In genomic region chr3:125766931-125767330, GRCh38 we compare ENCODE assay signal across 8 cellular contexts.
A peak's percentile ranks its signal among the peaks of the same experiment; 100 is the strongest.
DNase-seq lines count a peak whose midpoint lies in the region; ATAC-seq, FAIRE-seq and TF ChIP-seq lines count a peak whose summit lies in the region.
"Not testable (repeated sequence)": the region's sequence is repeated elsewhere in the genome, so short reads cannot be mapped to it uniquely, and the experiment has no call there.

No MANE protein-coding gene starts in this region.

- H3K27ac ChIP-seq in right atrium auricular region, upper lobe of right lung: not testable (repeated sequence)
- peak overlapping the region in 1 of 21 experiments; percentile 35 for H3K27ac ChIP-seq in skin epidermis

- not testable (repeated sequence) for H3K36me3 Mint-ChIP-seq in activated T-cell treated with anti-CD3 and anti-CD28 coated beads, Interleukin-2, amount 50 U/mL, for 72 hours (ENCODE audit: insufficient read depth in 2 of 2); naive B cell

- H3K4me1 ChIP-seq in right atrium auricular region, upper lobe of right lung: not testable (repeated sequence)

- not testable (repeated sequence) for H3K9me3 ChIP-seq in right atrium auricular region, upper lobe of right lung

- H3K36me3 ChIP-seq in bronchial epithelial cell (ENCODE audit: control insufficient read depth, insufficient read depth, low read length); right atrium auricular region; upper lobe of right lung: not testable (repeated sequence)

- not testable (repeated sequence) for ATAC-seq in activated T-cell treated with anti-CD3 and anti-CD28 coated beads, Interleukin-2, amount 50 U/mL, for 72 hours (replicated peaks in 1 of 2); upper lobe of right lung
- peak; percentile 52 to 78 for ATAC-seq in naive B cell (ENCODE audit: low read depth in 2 of 2)

- not testable (repeated sequence) for H3K4me1 Mint-ChIP-seq in activated T-cell treated with anti-CD3 and anti-CD28 coated beads, Interleukin-2, amount 50 U/mL, for 72 hours (ENCODE audit: low read depth)
- peaks cover 0 to 20% (median 11%) of the 10 kb centered on the region in 3 donors for H3K4me1 Mint-ChIP-seq in naive B cell

- H3K27me3 Mint-ChIP-seq in activated T-cell treated with anti-CD3 and anti-CD28 coated beads, Interleukin-2, amount 50 U/mL, for 72 hours (ENCODE audit: low read depth): peaks cover 51% of the 10 kb centered on the region
- peaks cover 16 to 35% (median 34%) of the 10 kb centered on the region in 3 donors for H3K27me3 Mint-ChIP-seq in naive B cell

- TF ChIP-seq CTCF in GM13977 (IDR thresholded peaks at IDR 0.05; ENCODE audit: extremely low read depth, insufficient read depth, missing control alignments); bronchial epithelial cell (IDR thresholded peaks at IDR 0.05; ENCODE audit: insufficient read depth, low read length, severe bottlenecking); right atrium auricular region (IDR thresholded peaks at IDR 0.05); upper lobe of right lung (IDR thresholded peaks at IDR 0.05): not testable (repeated sequence)

- not testable (repeated sequence) for H3K9me3 Mint-ChIP-seq in activated T-cell treated with anti-CD3 and anti-CD28 coated beads, Interleukin-2, amount 50 U/mL, for 72 hours; naive B cell

- intact Hi-C loops in upper lobe of right lung (cut with DNase I): not testable (repeated sequence)

- peak overlapping the region; percentile 59 for H3K27ac Mint-ChIP-seq in activated T-cell treated with anti-CD3 and anti-CD28 coated beads, Interleukin-2, amount 50 U/mL, for 72 hours
- H3K27ac Mint-ChIP-seq in naive B cell: peak overlapping the region in 5 of 6 donors; percentile 66 to 90 (median 84)

- H3K27me3 ChIP-seq in bronchial epithelial cell (ENCODE audit: control insufficient read depth, insufficient read depth, low read length); right atrium auricular region; upper lobe of right lung: not testable (repeated sequence)

- H3K4me3 ChIP-seq in bronchial epithelial cell (ENCODE audit: low read depth, low read length): peak overlapping the region; percentile 43
- H3K4me3 ChIP-seq in right atrium auricular region: peak overlapping the region; percentile 28 to 56
- H3K4me3 ChIP-seq in skin epidermis: peak overlapping the region; percentile 28 to 54 (median 41)
- peak overlapping the region; percentile 60 for H3K4me3 ChIP-seq in upper lobe of right lung

- H3K4me3 Mint-ChIP-seq in activated T-cell treated with anti-CD3 and anti-CD28 coated beads, Interleukin-2, amount 50 U/mL, for 72 hours: peak overlapping the region; percentile 82 to 87
- H3K4me3 Mint-ChIP-seq in naive B cell: peak overlapping the region; percentile 78 to 92 (median 86)

- not testable (repeated sequence) for FAIRE-seq in bronchial epithelial cell (lab: Jason Lieb, UNC)

- in situ Hi-C loops in GM13977 (cut with MboI; ENCODE audit: low pct_unique_long_range_greater_than_20kb, low sequenced_read_pairs, unreplicated experiment): not testable (repeated sequence)

- DNase-seq in GM13977 (ENCODE audit: low spot score) (peak; percentile 18), RPMI8226 (peak; percentile 22), naive B cell (peak; percentile 54), upper lobe of right lung (peak; percentile 68)
- peak; percentile 27 to 37 for DNase-seq in activated T-cell treated with anti-CD3 and anti-CD28 coated beads, Interleukin-2, amount 50 U/mL, for 72 hours
- not testable (repeated sequence) for DNase-seq in bronchial epithelial cell (ENCODE audit: low read depth); right atrium auricular region (ENCODE audit: low spot score)
